20 cellular contexts compared by ENCODE assay signal in genomic region chr10:48520594-48520993, GRCh38.
DNase-seq lines count a peak whose midpoint lies in the region; ATAC-seq and TF ChIP-seq lines count a peak whose summit lies in the region.
"Had no signal": no experiment of that assay in that cellular context is flagged by ENCODE, and none has a peak within 500 bp of the region (broad histone marks: within the 10 kb centered on the region; RNA-seq: fewer than 3 reads in every experiment).

No MANE protein-coding gene starts in this region.

- intact Hi-C loops in thyroid gland (cut with DNase I) = no loop called here

- ATAC-seq in GM21528 (IDR thresholded peaks at IDR 0.05; ENCODE audit: low FRiP score, unreplicated experiment) = no peak
- ATAC-seq in naive thymus-derived CD8-positive, alpha-beta T cell = no peak
- ATAC-seq: Panc1 had no signal

- no peak overlapping the region for H2BK5ac ChIP-seq in mesenchymal stem cell (ENCODE audit: low read depth, low read length, poor library complexity, severe bottlenecking)

- no peak for DNase-seq in mesenchymal stem cell
- peak; percentile 25 for DNase-seq in retina
- DNase-seq in thyroid gland = no peak
- DNase-seq in naive thymus-derived CD8-positive, alpha-beta T cell = no peak
- DNase-seq: AML-193; DMS79 treated with DMSO at 0.1 percent for 48 hours; MV-4-11; NCI-H1105 treated with DMSO at 0.1 percent for 48 hours; NCI-H2029 treated with DMSO at 0.1 percent for 48 hours; NCI-H2171; NCI-H345; NCI-H524; NCI-H774; NK-92 treated with Interleukin-12 subunit alpha and Interleukin-12 subunit beta, amount 100 ng/mL, for 24 hours had no signal

- no peak overlapping the region for H2AK5ac ChIP-seq in mesenchymal stem cell (ENCODE audit: low read length, severe bottlenecking)

- H3K4me3 Mint-ChIP-seq in naive thymus-derived CD8-positive, alpha-beta T cell = no peak overlapping the region

- H3K27me3 ChIP-seq in BLaER1 (peaks cover 38% of the 10 kb centered on the region), Loucy (ENCODE audit: insufficient read depth, low read length, poor library complexity, severe bottlenecking) (no peaks in the 10 kb centered on the region), mesenchymal stem cell (ENCODE audit: control insufficient read depth in 1 of 2, insufficient read depth in 1 of 2, low read length in 2 of 2) (no peaks in the 10 kb centered on the region), thyroid gland (no peaks in the 10 kb centered on the region)

- no peak for TF ChIP-seq POLR2A in thyroid gland (IDR thresholded peaks at IDR 0.05)

- no peak overlapping the region for H2AFZ ChIP-seq in Loucy (ENCODE audit: low read length)
- H2AFZ ChIP-seq in mesenchymal stem cell (ENCODE audit: low read depth, low read length) = no peak overlapping the region

- no peaks in the 10 kb centered on the region for H3K36me3 Mint-ChIP-seq in naive thymus-derived CD8-positive, alpha-beta T cell

- H3K18ac ChIP-seq in mesenchymal stem cell (ENCODE audit: low read depth in 1 of 2, low read length in 2 of 2) = no peak overlapping the region

- no peak overlapping the region for H3K4me3 ChIP-seq in BLaER1
- H3K4me3 ChIP-seq in Loucy (ENCODE audit: low read length, poor library complexity, severe bottlenecking) = no peak overlapping the region
- H3K4me3 ChIP-seq in mesenchymal stem cell (ENCODE audit: insufficient read depth in 1 of 2, low read depth in 1 of 2, low read length in 2 of 2) = no peak overlapping the region
- H3K4me3 ChIP-seq in thyroid gland (replicated peaks in 1 of 3) = no peak overlapping the region
- H3K4me3 ChIP-seq: HAP-1 had no signal

- peaks cover 29% of the 10 kb centered on the region for H3K79me1 ChIP-seq in mesenchymal stem cell (replicated peaks; ENCODE audit: low read length, poor library complexity, severe bottlenecking)

- peaks cover 26 to 52% (median 43%) of the 10 kb centered on the region in 5 donors for H3K27me3 Mint-ChIP-seq in naive thymus-derived CD8-positive, alpha-beta T cell

- peak overlapping the region in 1 of 2 experiments; percentile 12 for H3K23ac ChIP-seq in mesenchymal stem cell (ENCODE audit: low read length in 2 of 2)

- H3K4me1 ChIP-seq in BLaER1 (peaks cover 34% of the 10 kb centered on the region), Loucy (ENCODE audit: insufficient read depth, low read length, poor library complexity, severe bottlenecking) (peaks cover 34% of the 10 kb centered on the region), mesenchymal stem cell (ENCODE audit: control insufficient read depth, insufficient read depth, low read depth, low read length) (peaks cover 11% of the 10 kb centered on the region), thyroid gland (peaks cover 15 to 17% of the 10 kb centered on the region in 2 donors)
- H3K4me1 ChIP-seq: HAP-1 had no signal

- no peak overlapping the region for H4K91ac ChIP-seq in mesenchymal stem cell (ENCODE audit: low read length)

- no peaks in the 10 kb centered on the region for H3F3A ChIP-seq in Loucy (ENCODE audit: low read depth)

- H3K4ac ChIP-seq in mesenchymal stem cell (ENCODE audit: low read depth in 1 of 2, low read length in 2 of 2) = no peak overlapping the region

- peaks cover 0 to 5% (median 1%) of the 10 kb centered on the region in 9 donors for H3K9me3 Mint-ChIP-seq in naive thymus-derived CD8-positive, alpha-beta T cell

- no peak overlapping the region for H2BK120ac ChIP-seq in mesenchymal stem cell (ENCODE audit: low read depth, low read length)

- H3K27ac ChIP-seq in BLaER1 = no peak overlapping the region
- no peak overlapping the region for H3K27ac ChIP-seq in mesenchymal stem cell (ENCODE audit: low read length, poor library complexity, severe bottlenecking)
- no peak overlapping the region for H3K27ac ChIP-seq in thyroid gland
- H3K27ac ChIP-seq: KMS-11 had no signal

- H3K27ac Mint-ChIP-seq in naive thymus-derived CD8-positive, alpha-beta T cell = no peak overlapping the region

- WGBS in mesenchymal stem cell = 97% methylated on average over 7 of the region's 7 CpGs
- 87 to 96% methylated on average over 7 of the region's 7 CpGs for WGBS in thyroid gland, 2 donors

- no peak overlapping the region for H3K14ac ChIP-seq in mesenchymal stem cell (ENCODE audit: low read length in 2 of 2)

- H2BK12ac ChIP-seq in mesenchymal stem cell (ENCODE audit: low read length in 2 of 2) = no peak overlapping the region

- H4K20me1 ChIP-seq in BLaER1 (no peaks in the 10 kb centered on the region), Loucy (ENCODE audit: insufficient read depth, low read length, poor library complexity, severe bottlenecking) (no peaks in the 10 kb centered on the region)

- H3K9me2 ChIP-seq in Loucy (replicated peaks; ENCODE audit: low read depth, low read length) = no peaks in the 10 kb centered on the region

- no peak overlapping the region for H2BK15ac ChIP-seq in mesenchymal stem cell (ENCODE audit: low read depth, poor library complexity, severe bottlenecking)

- H3K36me3 ChIP-seq in BLaER1 = no peaks in the 10 kb centered on the region
- H3K36me3 ChIP-seq in Loucy (ENCODE audit: insufficient read depth, low read length) = no peaks in the 10 kb centered on the region
- peaks cover 6 to 45% of the 10 kb centered on the region in 2 experiments for H3K36me3 ChIP-seq in mesenchymal stem cell (ENCODE audit: control insufficient read depth in 1 of 2, insufficient read depth in 2 of 2, low read depth in 1 of 2, low read length in 2 of 2)
- no peaks in the 10 kb centered on the region for H3K36me3 ChIP-seq in thyroid gland
- H3K36me3 ChIP-seq: HAP-1 had no signal

- POLR2A ChIA-PET in naive thymus-derived CD8-positive, alpha-beta T cell (lab: Charles Lee) = no interaction called here

- no peaks in the 10 kb centered on the region for H3K79me2 ChIP-seq in Loucy (ENCODE audit: insufficient read depth, low read length)

- H3K4me1 Mint-ChIP-seq in naive thymus-derived CD8-positive, alpha-beta T cell = peaks cover 9 to 29% (median 12%) of the 10 kb centered on the region in 4 donors

- no peak overlapping the region for H3K9ac ChIP-seq in BLaER1
- peak overlapping the region; percentile 35 for H3K9ac ChIP-seq in Loucy (ENCODE audit: low read depth, low read length, poor library complexity, severe bottlenecking)
- no peak overlapping the region for H3K9ac ChIP-seq in mesenchymal stem cell (ENCODE audit: low read length)
- H3K9ac ChIP-seq: KMS-11 had no signal

- H4K8ac ChIP-seq in mesenchymal stem cell (ENCODE audit: low read length) = peak overlapping the region; percentile 24

- no peak for TF ChIP-seq CTCF in Loucy (conservative IDR thresholded peaks at IDR 0.05; ENCODE audit: low read length)
- no peak for TF ChIP-seq CTCF in thyroid gland (IDR thresholded peaks at IDR 0.05)

- peak overlapping the region; percentile 58 for H3K4me2 ChIP-seq in BLaER1
- peak overlapping the region; percentile 73 for H3K4me2 ChIP-seq in Loucy (ENCODE audit: low read depth, low read length, poor library complexity, severe bottlenecking)
- no peak overlapping the region for H3K4me2 ChIP-seq in mesenchymal stem cell (ENCODE audit: low read length, poor library complexity, severe bottlenecking)
- H3K4me2 ChIP-seq: KMS-11 had no signal

- H3K9me3 ChIP-seq in BLaER1 (peaks cover 41% of the 10 kb centered on the region), Loucy (ENCODE audit: insufficient read depth, low read depth, low read length) (no peaks in the 10 kb centered on the region), mesenchymal stem cell (ENCODE audit: control insufficient read depth, low read length) (peaks cover 10% of the 10 kb centered on the region), thyroid gland (no peaks in the 10 kb centered on the region)
- H3K9me3 ChIP-seq: HAP-1 had no signal
